8 cellular contexts compared by ENCODE assay signal in the genomic region with DNA sequence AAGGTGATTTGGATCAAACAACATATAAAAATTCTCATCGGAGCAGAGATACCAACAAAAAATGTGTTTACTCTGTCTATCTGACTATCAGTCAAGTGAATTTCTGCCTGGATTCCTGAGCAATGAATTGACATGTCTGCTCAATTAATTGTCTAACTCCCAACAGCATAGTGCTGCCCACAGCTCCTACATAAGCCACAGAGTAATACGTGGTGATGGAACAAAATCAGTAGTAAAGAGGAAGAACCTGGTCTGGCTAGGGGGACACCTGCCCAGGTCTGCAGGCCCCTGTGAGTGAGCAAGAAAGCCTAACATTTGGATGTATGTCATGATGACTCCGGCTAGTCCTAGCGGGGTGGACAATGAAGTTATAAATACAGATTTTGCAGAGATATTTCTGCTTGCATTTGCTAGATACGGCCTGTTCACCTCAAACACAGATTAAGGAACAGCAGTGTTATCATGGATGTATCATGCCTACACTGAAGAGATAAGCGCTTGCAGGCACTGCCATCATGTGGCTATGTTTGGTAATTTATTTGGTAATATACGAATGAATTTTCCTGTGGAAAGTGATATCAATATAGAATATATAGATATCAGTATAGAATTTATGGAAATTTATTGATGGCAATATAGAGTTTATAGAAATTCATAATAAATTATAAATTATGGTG.
DNase-seq lines count a peak whose midpoint lies in the region; ATAC-seq and TF ChIP-seq lines count a peak whose summit lies in the region.

No MANE protein-coding gene starts in this region.

- CTCF ChIA-PET in CD4-positive, alpha-beta memory T cell (lab: Charles Lee; ENCODE audit: partially characterized antibody) = interaction anchor here (0.9 to 8.2 kb wide), 11 partner anchors 11 to 520 kb away, joined by 3 to 70 read pairs (median 6); no protein-coding TSS in a partner anchor

- no peak overlapping the region for H3K23ac ChIP-seq in mesenchymal stem cell (ENCODE audit: low read length in 2 of 2)

- no peak overlapping the region for H2BK12ac ChIP-seq in mesenchymal stem cell (ENCODE audit: low read length in 2 of 2)

- no peak overlapping the region for H2BK120ac ChIP-seq in mesenchymal stem cell (ENCODE audit: low read depth, low read length)

- no peak overlapping the region for H3K4ac ChIP-seq in mesenchymal stem cell (ENCODE audit: low read depth in 1 of 2, low read length in 2 of 2)

- H3K4me1 ChIP-seq in CD4-positive, alpha-beta memory T cell (ENCODE audit: insufficient read depth, low read length) = peaks cover 11% of the 10 kb centered on the region
- H3K4me1 ChIP-seq in mesenchymal stem cell (ENCODE audit: control insufficient read depth, insufficient read depth, low read depth, low read length) = no peaks in the 10 kb centered on the region

- no peak overlapping the region for H2AFZ ChIP-seq in mesenchymal stem cell (ENCODE audit: low read depth, low read length)

- peak; percentile 67 to 73 (median 69) for DNase-seq in CD4-positive, alpha-beta memory T cell
- DNase-seq in HCEC 1CT (peak; percentile 34), NCI-H2227 (lab: John Stamatoyannopoulos, UW; ENCODE audit: unreplicated experiment) (peak; percentile 76), dorsolateral prefrontal cortex (peak in 6 of 10 donors; percentile 15 to 62 (median 42)), mesenchymal stem cell (peak; percentile 58)
- peak; percentile 50 for DNase-seq in activated CD4-positive, alpha-beta T cell treated with anti-CD3 and anti-CD28 coated beads for 1 hour

- no peak overlapping the region for H2BK5ac ChIP-seq in mesenchymal stem cell (ENCODE audit: low read depth, low read length, poor library complexity, severe bottlenecking)

- peak; percentile 62 for ATAC-seq in stimulated activated memory B cell treated with anti-CD40 and anti-IgM and Interleukin-4, amounts not matched to agents 10 μg/mL and 1 μg/mL and 100 μg/mL, for 72 hours
- no peak for ATAC-seq in HG02642 (IDR thresholded peaks at IDR 0.05; ENCODE audit: poor library complexity, unreplicated experiment)

- H4K8ac ChIP-seq in mesenchymal stem cell (ENCODE audit: low read length) = no peak overlapping the region

- no peak overlapping the region for H2BK15ac ChIP-seq in mesenchymal stem cell (ENCODE audit: low read depth, poor library complexity, severe bottlenecking)

- POLR2A ChIA-PET in CD4-positive, alpha-beta memory T cell (lab: Charles Lee; ENCODE audit: partially characterized antibody) = no interaction called here

- H3K9ac ChIP-seq in mesenchymal stem cell (ENCODE audit: low read length) = no peak overlapping the region

- H3K36me3 ChIP-seq in CD4-positive, alpha-beta memory T cell (ENCODE audit: insufficient read depth, low read length) = no peaks in the 10 kb centered on the region
- H3K36me3 ChIP-seq in mesenchymal stem cell (ENCODE audit: control insufficient read depth in 1 of 2, insufficient read depth in 2 of 2, low read depth in 1 of 2, low read length in 2 of 2) = no peaks in the 10 kb centered on the region

- no peak overlapping the region for H4K91ac ChIP-seq in mesenchymal stem cell (ENCODE audit: low read length)

- intact Hi-C loops in CD4-positive, alpha-beta memory T cell (cut with micrococcal nuclease) = loop anchor here (1.0 to 2.0 kb wide), 8 partner anchors 96 to 519 kb away; a partner anchor contains a TSS
- intact Hi-C loops in dorsolateral prefrontal cortex (cut with DNase I) = loop anchor here (5.0 kb wide), 2 partner anchors 458 to 468 kb away; no protein-coding TSS in a partner anchor

- H3K36me3 Mint-ChIP-seq in CD4-positive, alpha-beta memory T cell = no peaks in the 10 kb centered on the region
- H3K36me3 Mint-ChIP-seq in stimulated activated memory B cell treated with anti-CD40 and anti-IgM and Interleukin-4, amounts not matched to agents 10 μg/mL and 1 μg/mL and 100 μg/mL, for 72 hours = peaks cover 5% of the 10 kb centered on the region

- no peak overlapping the region for H3K4me3 Mint-ChIP-seq in CD4-positive, alpha-beta memory T cell
- no peak overlapping the region for H3K4me3 Mint-ChIP-seq in stimulated activated memory B cell treated with anti-CD40 and anti-IgM and Interleukin-4, amounts not matched to agents 10 μg/mL and 1 μg/mL and 100 μg/mL, for 72 hours

- H3K9me3 ChIP-seq in CD4-positive, alpha-beta memory T cell (ENCODE audit: control insufficient read depth in 1 of 2, low read length in 2 of 2) = no peaks in the 10 kb centered on the region
- no peaks in the 10 kb centered on the region for H3K9me3 ChIP-seq in mesenchymal stem cell (ENCODE audit: control insufficient read depth, low read length)

- H3K27ac ChIP-seq in CD4-positive, alpha-beta memory T cell (ENCODE audit: low read depth, low read length) = no peak overlapping the region
- no peak overlapping the region for H3K27ac ChIP-seq in dorsolateral prefrontal cortex
- no peak overlapping the region for H3K27ac ChIP-seq in mesenchymal stem cell (ENCODE audit: low read length, poor library complexity, severe bottlenecking)

- TF ChIP-seq CTCF in dorsolateral prefrontal cortex (IDR thresholded peaks at IDR 0.05 in 54 of 56, conservative IDR thresholded peaks at IDR 0.05 in 2 of 56; ENCODE audit: low read depth in 1 of 56, partially characterized antibody in 56 of 56) = peak in 55 of 56 donors; percentile 57 to 89 (median 74)

- no peak overlapping the region for H3K14ac ChIP-seq in mesenchymal stem cell (ENCODE audit: low read length in 2 of 2)

- H3K27me3 ChIP-seq in CD4-positive, alpha-beta memory T cell (ENCODE audit: insufficient read depth, low read length) = no peaks in the 10 kb centered on the region
- H3K27me3 ChIP-seq in dorsolateral prefrontal cortex (no peaks in the 10 kb centered on the region), mesenchymal stem cell (ENCODE audit: control insufficient read depth in 1 of 2, insufficient read depth in 1 of 2, low read length in 2 of 2) (peaks cover 0 to 9% of the 10 kb centered on the region in 2 experiments)

- no peak overlapping the region for H3K4me2 ChIP-seq in mesenchymal stem cell (ENCODE audit: low read length, poor library complexity, severe bottlenecking)

- H3K4me3 ChIP-seq in CD4-positive, alpha-beta memory T cell (ENCODE audit: low read length in 2 of 2) = no peak overlapping the region
- no peak overlapping the region for H3K4me3 ChIP-seq in dorsolateral prefrontal cortex
- H3K4me3 ChIP-seq in mesenchymal stem cell (ENCODE audit: insufficient read depth in 1 of 2, low read depth in 1 of 2, low read length in 2 of 2) = no peak overlapping the region

- H3K79me1 ChIP-seq in mesenchymal stem cell (replicated peaks; ENCODE audit: low read length, poor library complexity, severe bottlenecking) = no peaks in the 10 kb centered on the region

- H3K9me3 Mint-ChIP-seq in CD4-positive, alpha-beta memory T cell = no peaks in the 10 kb centered on the region
- no peaks in the 10 kb centered on the region for H3K9me3 Mint-ChIP-seq in stimulated activated memory B cell treated with anti-CD40 and anti-IgM and Interleukin-4, amounts not matched to agents 10 μg/mL and 1 μg/mL and 100 μg/mL, for 72 hours

- no peak overlapping the region for H2AK5ac ChIP-seq in mesenchymal stem cell (ENCODE audit: low read length, severe bottlenecking)

- peaks cover 1 to 2% of the 10 kb centered on the region in 2 donors for H3K27me3 Mint-ChIP-seq in CD4-positive, alpha-beta memory T cell
- peaks cover 17% of the 10 kb centered on the region for H3K27me3 Mint-ChIP-seq in stimulated activated memory B cell treated with anti-CD40 and anti-IgM and Interleukin-4, amounts not matched to agents 10 μg/mL and 1 μg/mL and 100 μg/mL, for 72 hours

- WGBS in mesenchymal stem cell = 70% methylated on average over 5 of the region's 7 CpGs

- H3K18ac ChIP-seq in mesenchymal stem cell (ENCODE audit: low read depth in 1 of 2, low read length in 2 of 2) = no peak overlapping the region

- H3K4me1 Mint-ChIP-seq in CD4-positive, alpha-beta memory T cell = peaks cover 9 to 14% (median 12%) of the 10 kb centered on the region in 4 donors
- peaks cover 8% of the 10 kb centered on the region for H3K4me1 Mint-ChIP-seq in stimulated activated memory B cell treated with anti-CD40 and anti-IgM and Interleukin-4, amounts not matched to agents 10 μg/mL and 1 μg/mL and 100 μg/mL, for 72 hours

- peak overlapping the region in 2 of 7 donors; percentile 48 to 68 for H3K27ac Mint-ChIP-seq in CD4-positive, alpha-beta memory T cell
- H3K27ac Mint-ChIP-seq in stimulated activated memory B cell treated with anti-CD40 and anti-IgM and Interleukin-4, amounts not matched to agents 10 μg/mL and 1 μg/mL and 100 μg/mL, for 72 hours = no peak overlapping the region
